ENCODE assay signal across 9 cellular contexts in genomic region chr17:60151355-60151754, GRCh38. TPM values are rescaled to one million over a fixed set of nuclear protein-coding genes. Genes with fewer than 3 reads are reported as not detected.
DNase-seq lines count a peak whose midpoint lies in the region; ATAC-seq, FAIRE-seq and TF ChIP-seq lines count a peak whose summit lies in the region.
"Had no signal": no experiment of that assay in that cellular context is flagged by ENCODE, and none has a peak within 500 bp of the region (broad histone marks: within the 10 kb centered on the region; RNA-seq: fewer than 3 reads in every experiment).

No MANE protein-coding gene starts in this region.

- H3K4me1 Mint-ChIP-seq in T-cell, result peaks cover 15 to 19% (median 17%) of the 10 kb centered on the region in 3 donors

- ATAC-seq in GM19467 (IDR thresholded peaks at IDR 0.05; ENCODE audit: unreplicated experiment) (peak; percentile 47), T-cell (replicated peaks in 1 of 4) (peak; percentile 46 to 78 (median 62))

- H3K36me3 ChIP-seq in mucosa of rectum (ENCODE audit: control insufficient read depth in 2 of 2, insufficient read depth in 2 of 2, low read length in 2 of 2), result no peaks in the 10 kb centered on the region

- POLR2A ChIA-PET in T-cell (lab: Charles Lee), result no interaction called here

- peak overlapping the region; percentile 57 to 61 for H3K4me3 ChIP-seq in mucosa of rectum (ENCODE audit: low read length in 2 of 2)

- no peaks in the 10 kb centered on the region for H3K36me3 Mint-ChIP-seq in T-cell
- H3K36me3 Mint-ChIP-seq: mesothelial cell of epicardium had no signal

- CTCF ChIA-PET in T-cell (lab: Charles Lee), result interaction anchor here in 1 of 2 donors (1.4 kb wide), 1 partner anchor 9 kb away, joined by 4 read pairs; no protein-coding TSS in a partner anchor

- peaks cover 15 to 35% of the 10 kb centered on the region in 2 donors for H3K4me1 ChIP-seq in mucosa of rectum (ENCODE audit: control insufficient read depth in 2 of 2, insufficient read depth in 2 of 2, low read length in 2 of 2)

- in situ Hi-C loops in GM13976 (cut with MboI; ENCODE audit: low sequenced_read_pairs, unreplicated experiment), result no loop called here

- H3K27me3 ChIP-seq in mucosa of rectum (ENCODE audit: control insufficient read depth in 2 of 2, insufficient read depth in 2 of 2, low read length in 2 of 2), result peaks cover 26 to 31% of the 10 kb centered on the region in 2 donors

- peaks cover 60 to 72% of the 10 kb centered on the region in 2 donors for H3K27me3 Mint-ChIP-seq in T-cell

- FAIRE-seq in RCC 7860 (lab: Jason Lieb, UNC), result no peak

- H3K27ac ChIP-seq in mucosa of rectum (ENCODE audit: low read depth in 2 of 2, low read length in 2 of 2), result peak overlapping the region in 1 of 2 donors; percentile 23

- H3K27ac Mint-ChIP-seq in T-cell, result no peak overlapping the region
- H3K27ac Mint-ChIP-seq: mesothelial cell of epicardium had no signal

- no peaks in the 10 kb centered on the region for H3K9me3 ChIP-seq in mucosa of rectum (ENCODE audit: control insufficient read depth in 2 of 2, low read length in 2 of 2)

- H3K4me3 Mint-ChIP-seq in T-cell, result peak overlapping the region in 1 of 3 donors; percentile 67

- no peak for TF ChIP-seq CTCF in GM13976 (IDR thresholded peaks at IDR 0.05; ENCODE audit: borderline replicate concordance, control extremely low read depth, extremely low read depth, insufficient read depth, missing control alignments)

- no peaks in the 10 kb centered on the region for H3K9me3 Mint-ChIP-seq in T-cell
- H3K9me3 Mint-ChIP-seq: mesothelial cell of epicardium had no signal

- H3K9ac ChIP-seq in mucosa of rectum (ENCODE audit: low read depth in 1 of 2, low read length in 2 of 2), result peak overlapping the region in 1 of 2 donors; percentile 11

- DNase-seq in GM13976 (ENCODE audit: low spot score) (peak; percentile 39), T-cell (no peak), A172 (ENCODE audit: low spot score) (no peak), RCC 7860 (ENCODE audit: low spot score) (no peak), middle frontal gyrus (ENCODE audit: extremely low spot score, low spot score) (no peak), T-helper 9 cell (no peak)

RNA-seq across cellular contexts. Expression of gene CA4, which starts 1.6 kb away (rescaled TPM):
- total RNA-seq in T-cell, result not detected
- 0.17 TPM in 1 of 2 replicates, not detected in the other for total RNA-seq in A172 (2014; rRNA removed; shearing (Covaris generic))
- total RNA-seq: mesothelial cell of epicardium had no signal
